25 cellular contexts compared by ENCODE assay signal in the genomic region with DNA sequence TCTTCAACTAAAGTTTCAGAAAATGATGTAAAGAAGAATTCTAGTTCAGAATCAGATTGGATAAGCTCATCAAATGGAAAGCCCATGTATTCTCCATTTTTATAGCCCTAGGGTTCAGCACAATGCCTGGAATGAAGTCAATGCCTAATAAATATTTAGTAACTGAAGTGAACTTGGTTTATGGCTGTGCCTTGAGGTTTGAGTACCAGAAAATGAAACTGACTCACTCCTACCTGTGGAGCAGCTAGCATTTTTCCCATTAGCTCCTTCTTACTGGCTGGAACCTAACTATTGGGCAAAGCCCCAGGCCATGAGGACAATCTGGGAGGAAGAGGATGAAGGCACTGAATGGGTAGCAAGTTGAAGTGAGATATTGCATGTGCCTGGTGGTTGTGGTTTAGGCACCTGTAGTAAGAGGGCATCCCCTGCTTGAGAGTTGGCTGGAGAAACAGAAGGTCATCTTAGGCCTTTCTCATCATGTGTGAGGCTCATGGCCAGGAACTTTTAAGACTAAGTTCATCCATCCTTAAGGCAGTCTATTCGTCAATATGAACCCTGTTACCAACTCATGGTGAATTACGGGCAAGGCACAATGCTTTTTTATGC.
"Had no signal": no experiment of that assay in that cellular context is flagged by ENCODE, and none has a peak within 500 bp of the region (broad histone marks: within the 10 kb centered on the region; RNA-seq: fewer than 3 reads in every experiment).

No MANE protein-coding gene starts in this region.

- H3K27ac ChIP-seq: coronary artery, esophagus squamous epithelium, gastrocnemius medialis, parathyroid adenoma, right lobe of liver, tibial artery, uterus had no signal

- H3K27ac Mint-ChIP-seq: activated CD4-positive, alpha-beta memory T cell treated with anti-CD3 and anti-CD28 coated beads, Interleukin-2, amount 10 ng/mL, durations not matched to agents 7 days and 5 days; activated naive CD4-positive, alpha-beta T cell treated with anti-CD3 and anti-CD28 coated beads for 36 hours; activated naive CD8-positive, alpha-beta T cell treated with anti-CD3 and anti-CD28 coated beads, Interleukin-2, amount 10 ng/mL, durations not matched to agents 7 days and 5 days; activated T-cell treated with anti-CD3 and anti-CD28 coated beads, Interleukin-2, amount 50 U/mL, for 72 hours; endodermal cell; nephron progenitor cell; stimulated activated effector memory CD8-positive, alpha-beta T cell treated with anti-CD3 and anti-CD28 coated beads, Interleukin-12 subunit alpha, Interleukin-12 subunit beta, amount 100 ng/mL, for 72 hours; stimulated activated naive CD8-positive, alpha-beta T cell treated with anti-CD3 and anti-CD28 coated beads, Interleukin-15, amount 100 ng/mL, for 72 hours had no signal

- H3K27me3 Mint-ChIP-seq: activated CD4-positive, alpha-beta memory T cell treated with anti-CD3 and anti-CD28 coated beads, Interleukin-2, amount 10 ng/mL, durations not matched to agents 7 days and 5 days; activated naive CD8-positive, alpha-beta T cell treated with anti-CD3 and anti-CD28 coated beads, Interleukin-2, amount 10 ng/mL, durations not matched to agents 7 days and 5 days; stimulated activated naive CD8-positive, alpha-beta T cell treated with anti-CD3 and anti-CD28 coated beads, Interleukin-15, amount 100 ng/mL, for 72 hours had no signal

- H3K36me3 ChIP-seq: esophagus squamous epithelium, gastrocnemius medialis, right lobe of liver, tibial artery, uterus had no signal

- H3K4me3 ChIP-seq: coronary artery, esophagus squamous epithelium, gastrocnemius medialis, right lobe of liver, tibial artery, uterus had no signal

- H3K9me3 Mint-ChIP-seq: stimulated activated naive CD8-positive, alpha-beta T cell treated with anti-CD3 and anti-CD28 coated beads, Interleukin-15, amount 100 ng/mL, for 72 hours had no signal

- DNase-seq: activated CD4-positive, alpha-beta memory T cell treated with anti-CD3 and anti-CD28 coated beads, Interleukin-2, amount 10 ng/mL, durations not matched to agents 7 days and 5 days; activated CD4-positive, alpha-beta T cell treated with anti-CD3 and anti-CD28 coated beads for 4 hours; activated CD4-positive, CD25-positive, alpha-beta regulatory T cell; activated effector memory CD4-positive, alpha-beta T cell treated with Interleukin-2 at 50 U/mL for 16 hours; activated naive CD4-positive, alpha-beta T cell treated with anti-CD3 and anti-CD28 coated beads for 36 hours; activated naive CD8-positive, alpha-beta T cell treated with anti-CD3 and anti-CD28 coated beads, Interleukin-2, amount 10 ng/mL, durations not matched to agents 7 days and 5 days; activated T-cell treated with anti-CD3 and anti-CD28 coated beads, Interleukin-2, amount 50 U/mL, for 72 hours; amniotic stem cell; endodermal cell; esophagus squamous epithelium; gastrocnemius medialis; hippocampal formation; nephron progenitor cell; right lobe of liver; small intestine; stimulated activated CD4-positive, alpha-beta T cell treated with anti-CD3 and anti-CD28 coated beads, Interleukin-2, amount 100 ng/mL, for 24 hours; stimulated activated naive CD8-positive, alpha-beta T cell treated with anti-CD3 and anti-CD28 coated beads, Interleukin-15, amount 100 ng/mL, for 72 hours; T1000; tibial artery; uterus had no signal

- H3K4me3 Mint-ChIP-seq: activated CD4-positive, alpha-beta memory T cell treated with anti-CD3 and anti-CD28 coated beads, Interleukin-2, amount 10 ng/mL, durations not matched to agents 7 days and 5 days; activated naive CD4-positive, alpha-beta T cell treated with anti-CD3 and anti-CD28 coated beads for 36 hours; activated naive CD8-positive, alpha-beta T cell treated with anti-CD3 and anti-CD28 coated beads, Interleukin-2, amount 10 ng/mL, durations not matched to agents 7 days and 5 days; activated T-cell treated with anti-CD3 and anti-CD28 coated beads, Interleukin-2, amount 50 U/mL, for 72 hours; endodermal cell; nephron progenitor cell; stimulated activated effector memory CD8-positive, alpha-beta T cell treated with anti-CD3 and anti-CD28 coated beads, Interleukin-12 subunit alpha, Interleukin-12 subunit beta, amount 100 ng/mL, for 72 hours; stimulated activated naive CD8-positive, alpha-beta T cell treated with anti-CD3 and anti-CD28 coated beads, Interleukin-15, amount 100 ng/mL, for 72 hours had no signal

- FAIRE-seq: bronchial epithelial cell, islet of Langerhans, small intestine had no signal

- H3K4me1 ChIP-seq: esophagus squamous epithelium, gastrocnemius medialis, parathyroid adenoma, right lobe of liver, tibial artery, uterus had no signal

- H3K4me1 Mint-ChIP-seq: activated CD4-positive, alpha-beta memory T cell treated with anti-CD3 and anti-CD28 coated beads, Interleukin-2, amount 10 ng/mL, durations not matched to agents 7 days and 5 days; activated naive CD8-positive, alpha-beta T cell treated with anti-CD3 and anti-CD28 coated beads, Interleukin-2, amount 10 ng/mL, durations not matched to agents 7 days and 5 days; stimulated activated effector memory CD8-positive, alpha-beta T cell treated with anti-CD3 and anti-CD28 coated beads, Interleukin-12 subunit alpha, Interleukin-12 subunit beta, amount 100 ng/mL, for 72 hours; stimulated activated naive CD8-positive, alpha-beta T cell treated with anti-CD3 and anti-CD28 coated beads, Interleukin-15, amount 100 ng/mL, for 72 hours had no signal

- H3K9me3 ChIP-seq: esophagus squamous epithelium, tibial artery, uterus had no signal

- ATAC-seq: activated T-cell treated with anti-CD3 and anti-CD28 coated beads, Interleukin-2, amount 50 U/mL, for 72 hours; gastrocnemius medialis; right lobe of liver; stimulated activated effector memory CD8-positive, alpha-beta T cell treated with anti-CD3 and anti-CD28 coated beads, Interleukin-12 subunit alpha, Interleukin-12 subunit beta, amount 100 ng/mL, for 72 hours; stimulated activated naive CD8-positive, alpha-beta T cell treated with anti-CD3 and anti-CD28 coated beads, Interleukin-15, amount 100 ng/mL, for 72 hours had no signal

- H3K36me3 Mint-ChIP-seq: activated naive CD8-positive, alpha-beta T cell treated with anti-CD3 and anti-CD28 coated beads, Interleukin-2, amount 10 ng/mL, durations not matched to agents 7 days and 5 days; stimulated activated effector memory CD8-positive, alpha-beta T cell treated with anti-CD3 and anti-CD28 coated beads, Interleukin-12 subunit alpha, Interleukin-12 subunit beta, amount 100 ng/mL, for 72 hours had no signal

- H3K27me3 ChIP-seq: esophagus squamous epithelium, gastrocnemius medialis, right lobe of liver, tibial artery, uterus had no signal
